ENCODE assay signal across 8 cellular contexts in genomic region chr1:168234846-168235547, GRCh38. TPM values are rescaled to one million over a fixed set of nuclear protein-coding genes. Genes with fewer than 3 reads are reported as not detected.
A peak's percentile ranks its signal among the peaks of the same experiment; 100 is the strongest.
DNase-seq lines count a peak whose midpoint lies in the region; ATAC-seq, FAIRE-seq and TF ChIP-seq lines count a peak whose summit lies in the region.

No MANE protein-coding gene starts in this region.

- TF ChIP-seq CTCF in RWPE1 (conservative IDR thresholded peaks at IDR 0.05; ENCODE audit: low read depth) (no peak; the same call in 1 of the 2 replicates), K562 (IDR thresholded peaks at IDR 0.05 in 2 of 3, conservative IDR thresholded peaks at IDR 0.05 in 1 of 3; ENCODE audit: insufficient read depth in 2 of 3, low read depth in 1 of 3, low read length in 3 of 3) (peak; percentile 86 to 89 (median 88)), upper lobe of left lung (IDR thresholded peaks at IDR 0.05) (peak; percentile 23 to 52 (median 42))

- TF ChIP-seq POLR2A in K562 (conservative IDR thresholded peaks at IDR 0.05): no peak
- no peak for TF ChIP-seq POLR2A in upper lobe of left lung (IDR thresholded peaks at IDR 0.05)

- CTCF ChIA-PET in RWPE1 (lab: Yijun Ruan, JAX) (interaction anchor here (0.5 to 2.3 kb wide), 8 partner anchors 87 to 927 kb away, joined by 3 to 6 read pairs (median 3); no protein-coding TSS in a partner anchor), K562 (lab: Yijun Ruan, JAX; ENCODE audit: low intra/inter-chr PET ratio) (interaction anchor here (0.5 to 0.9 kb wide), 2 partner anchors 78 to 86 kb away, joined by 3 to 4 read pairs; no protein-coding TSS in a partner anchor)

- H3K27me3 ChIP-seq in K562 (ENCODE audit: control insufficient read depth in 2 of 2, insufficient read depth in 2 of 2, low read length in 2 of 2): no peaks in the 10 kb centered on the region
- H3K27me3 ChIP-seq in upper lobe of left lung: no peaks in the 10 kb centered on the region

- H3K4me3 ChIP-seq in K562 (no peak overlapping the region), upper lobe of left lung (no peak overlapping the region)

- in situ Hi-C loops in K562 (cut with MboI): no loop called here

- no peaks in the 10 kb centered on the region for H3K9me1 ChIP-seq in K562 (ENCODE audit: control insufficient read depth, insufficient read depth, low read length)

- peak; percentile 78 to 92 for TF ChIP-seq RAD21 in K562 (CRISPR knock-in tag; conservative IDR thresholded peaks at IDR 0.05 in 1 of 2, IDR thresholded peaks at IDR 0.05 in 1 of 2)

- peaks cover 4% of the 10 kb centered on the region; the same call in 1 of the 2 replicates for H4K20me1 ChIP-seq in K562 (replicated peaks; ENCODE audit: control insufficient read depth, insufficient read depth, low read length)

- peak; percentile 88 for FAIRE-seq in K562 (lab: Jason Lieb, UNC)

- peaks cover 91% of the 10 kb centered on the region for H3K36me3 ChIP-seq in K562 (ENCODE audit: control insufficient read depth, insufficient read depth, low read length)
- H3K36me3 ChIP-seq in upper lobe of left lung: peaks cover 15 to 84% (median 38%) of the 10 kb centered on the region in 4 donors

- no peaks in the 10 kb centered on the region for H3K9me3 ChIP-seq in K562 (replicated peaks; ENCODE audit: control insufficient read depth, insufficient read depth, low read depth, low read length)
- H3K9me3 ChIP-seq in upper lobe of left lung: no peaks in the 10 kb centered on the region

- BruUV-seq in K562 (replicated peaks; lab: Mats Ljungman, UMichigan): no TSS peak

- peak; percentile 80 for ATAC-seq in GM21360 (IDR thresholded peaks at IDR 0.05; ENCODE audit: unreplicated experiment)
- peak; percentile 99 for ATAC-seq in K562
- ATAC-seq in left colon: peak; percentile 89
- ATAC-seq in upper lobe of left lung (ENCODE audit: low FRiP score in 2 of 2): peak in 1 of 2 donors; percentile 54

- 75% methylated on average over 8 of the region's 8 CpGs for WGBS in K562 (ENCODE audit: insufficient coverage, low coverage, missing lambda C conversion rate)
- 89 to 93% methylated on average over 8 of the region's 8 CpGs for WGBS in upper lobe of left lung, 2 donors

- H3K4me1 ChIP-seq in K562 (replicated peaks in 1 of 2; ENCODE audit: control insufficient read depth in 2 of 2, insufficient read depth in 2 of 2, low read length in 2 of 2) (no peaks in the 10 kb centered on the region), upper lobe of left lung (peaks cover 15 to 26% (median 18%) of the 10 kb centered on the region in 4 donors)

- peaks cover 26% of the 10 kb centered on the region for H3K79me2 ChIP-seq in K562 (ENCODE audit: control insufficient read depth, insufficient read depth, low read length)

- H3K9ac ChIP-seq in K562 (ENCODE audit: insufficient read depth in 1 of 2, low read depth in 2 of 2, low read length in 2 of 2): no peak overlapping the region

- DNase-seq in EH (ENCODE audit: low read depth) (peak; percentile 69), HT-29 (ENCODE audit: low spot score) (peak; percentile 64), RWPE1 (ENCODE audit: low spot score) (peak; percentile 74), K562 (ENCODE audit: extremely low read depth in 1 of 4, low spot score in 3 of 4) (peak; percentile 67 to 78 (median 74)), left colon (no peak), upper lobe of left lung (no peak), NCI-H510A (lab: John Stamatoyannopoulos, UW) (no peak)

- H3K27ac ChIP-seq in RWPE1 (no peak overlapping the region), K562 (ENCODE audit: extremely low read depth, low read depth, low read length) (no peak overlapping the region), upper lobe of left lung (peak overlapping the region in 3 of 4 donors; percentile 12 to 36 (median 16))

- intact Hi-C loops in K562 (cut with micrococcal nuclease) (loop anchor here (1.0 kb wide), 2 partner anchors 87 to 107 kb away; no protein-coding TSS in a partner anchor), left colon (cut with DNase I, micrococcal nuclease) (no loop called here)

- no peak overlapping the region for H2AFZ ChIP-seq in K562 (ENCODE audit: low read depth, low read length)

- no peak for TF ChIP-seq EP300 in K562 (IDR thresholded peaks at IDR 0.05; ENCODE audit: low read length)
- TF ChIP-seq EP300 in upper lobe of left lung (IDR thresholded peaks at IDR 0.05): no peak

- POLR2A ChIA-PET in RWPE1 (lab: Yijun Ruan, JAX; ENCODE audit: low non-redundant PET): interaction anchor here (0.6 kb wide), 1 partner anchor 56 kb away, joined by 3 read pairs; the partner anchor contains the start of gene TIPRL
- POLR2A ChIA-PET in K562 (lab: Yijun Ruan, JAX): interaction anchor here (0.6 to 4.0 kb wide), 13 partner anchors 9 to 1236 kb away, joined by 3 to 32 read pairs (median 4); partner anchors contain the start of gene SFT2D2

- no peak overlapping the region for H3K4me2 ChIP-seq in K562 (ENCODE audit: insufficient read depth, low read length)

TF ChIP-seq in K562, 482 proteins besides CTCF, POLR2A, EP300 and RAD21 (continues in another document):
- TF ChIP-seq SMAD3 (CRISPR knock-in tag; conservative IDR thresholded peaks at IDR 0.05): 0 out of 2 replicates have a peak, but pooled peaks have one; percentile 7

RNA-seq across cellular contexts. Expression of gene SFT2D2, which starts 9.2 kb away (rescaled TPM):
- total RNA-seq in HT-29 (2014; rRNA removed; shearing (Covaris generic)): 15.8 and 15.9 TPM in 2 replicates
- 63.5 and 68.0 TPM in 2 replicates for total RNA-seq in K562 (2011; cell fraction: chromatin; rRNA removed; ENCODE audit: low replicate concordance)
- 26.0 and 28.6 TPM in 2 replicates for total RNA-seq in K562 (2011; cell fraction: nucleolus; rRNA removed)
- total RNA-seq in K562 (2011; cell fraction: nucleoplasm; rRNA removed): 55.2 and 88.0 TPM in 2 replicates
- total RNA-seq in K562 (2014; rRNA removed): 20.5 and 21.6 TPM in 2 replicates
- 28.7 and 34.2 TPM in 2 replicates for total RNA-seq in K562 (2014; rRNA removed; fragmentation: Illumina TruSeq; extraction: Trizol)
- 28.1 and 28.4 TPM in 2 replicates for total RNA-seq in K562 (2015; rRNA removed; fragmentation: Illumina TruSeq; extraction: Trizol)
- 46.6 and 50.1 TPM in 2 replicates for total RNA-seq in K562 (2021)
- polyA plus RNA-seq in K562 (2011; rRNA removed): 29.0 and 35.8 TPM in 2 replicates
- polyA plus RNA-seq in K562 (2011; cell fraction: cytosol; rRNA removed): 10.7 and 20.6 TPM in 2 replicates
- 16.6 and 19.0 TPM in 2 replicates for polyA plus RNA-seq in K562 (2011; cell fraction: nucleus; rRNA removed)
- polyA plus RNA-seq in K562 (2012): 6.7 and 9.0 TPM in 2 replicates
- polyA plus RNA-seq in K562 (2014; fragmentation: Illumina TruSeq; extraction: Trizol): 9.2 and 10.7 TPM in 2 replicates
- 1 to 10 TPM; 3.4 to 6.1 TPM for polyA plus RNA-seq in K562 (2014; fragmentation: Nextera tagmentation; extraction: Ambion mirVana)
- 14.8 and 15.7 TPM in 2 replicates for polyA plus RNA-seq in K562 (2014; rRNA removed)
- 111 and 122 TPM in 2 replicates for polyA minus RNA-seq in K562 (2011; rRNA and poly(A)+ RNA removed)
- polyA minus RNA-seq in K562 (2011; cell fraction: cytosol; rRNA and poly(A)+ RNA removed): 48.0 and 48.3 TPM in 2 replicates
- 15.2 and 18.5 TPM in 2 replicates for polyA minus RNA-seq in K562 (2011; cell fraction: nucleus; rRNA and poly(A)+ RNA removed)
- total RNA-seq in left colon: 10 to 100 TPM; 77.9 to 83.6 TPM
- 10 to 100 TPM; 27.7 to 70.6 (median 41.9) TPM for total RNA-seq in upper lobe of left lung

RNA-seq across cellular contexts. Expression of gene TBX19, which starts 45.7 kb away (rescaled TPM):
- 0.81 and 1.4 TPM in 2 replicates for total RNA-seq in HT-29 (2014; rRNA removed; shearing (Covaris generic))
- total RNA-seq in K562 (2011; cell fraction: chromatin; rRNA removed; ENCODE audit: low replicate concordance): 4.0 and 5.3 TPM in 2 replicates
- 2.7 and 3.4 TPM in 2 replicates for total RNA-seq in K562 (2011; cell fraction: nucleolus; rRNA removed)
- 4.6 and 8.7 TPM in 2 replicates for total RNA-seq in K562 (2011; cell fraction: nucleoplasm; rRNA removed)
- 0.32 and 0.98 TPM in 2 replicates for total RNA-seq in K562 (2014; rRNA removed)
- 0.95 and 1.1 TPM in 2 replicates for total RNA-seq in K562 (2014; rRNA removed; fragmentation: Illumina TruSeq; extraction: Trizol)
- 0.94 and 1.3 TPM in 2 replicates for total RNA-seq in K562 (2015; rRNA removed; fragmentation: Illumina TruSeq; extraction: Trizol)
- 1.8 and 2.1 TPM in 2 replicates for total RNA-seq in K562 (2021)
- 3.1 and 3.4 TPM in 2 replicates for polyA plus RNA-seq in K562 (2011; rRNA removed)
- 1.9 and 3.3 TPM in 2 replicates for polyA plus RNA-seq in K562 (2011; cell fraction: cytosol; rRNA removed)
- polyA plus RNA-seq in K562 (2011; cell fraction: nucleus; rRNA removed): 4.1 and 5.3 TPM in 2 replicates
- polyA plus RNA-seq in K562 (2012): 1.9 and 3.5 TPM in 2 replicates
- polyA plus RNA-seq in K562 (2014; fragmentation: Illumina TruSeq; extraction: Trizol): 1.9 TPM in 2 replicates
- under 1 TPM; 0.42 to 0.52 TPM for polyA plus RNA-seq in K562 (2014; fragmentation: Nextera tagmentation; extraction: Ambion mirVana)
- 2.4 and 2.8 TPM in 2 replicates for polyA plus RNA-seq in K562 (2014; rRNA removed)
- polyA minus RNA-seq in K562 (2011; rRNA and poly(A)+ RNA removed): 1.5 and 1.8 TPM in 2 replicates
- 0.76 TPM in 1 of 2 replicates, not detected in the other for polyA minus RNA-seq in K562 (2011; cell fraction: cytosol; rRNA and poly(A)+ RNA removed)
- polyA minus RNA-seq in K562 (2011; cell fraction: nucleus; rRNA and poly(A)+ RNA removed): 1.6 and 1.9 TPM in 2 replicates
- 1 to 10 TPM; 1.3 to 1.7 TPM for total RNA-seq in left colon
- total RNA-seq in upper lobe of left lung: 1 to 10 TPM in 5 of 6 donors, under 1 TPM in 1; 0.91 to 6.3 (median 2.4) TPM

RNA-seq across cellular contexts. Expression of gene TIPRL, which starts 56.2 kb away (rescaled TPM):
- total RNA-seq in HT-29 (2014; rRNA removed; shearing (Covaris generic)): 10.7 and 16.6 TPM in 2 replicates
- 7.1 and 15.3 TPM in 2 replicates for total RNA-seq in K562 (2011; cell fraction: chromatin; rRNA removed; ENCODE audit: low replicate concordance)
- 4.0 and 4.3 TPM in 2 replicates for total RNA-seq in K562 (2011; cell fraction: nucleolus; rRNA removed)
- 6.7 and 13.7 TPM in 2 replicates for total RNA-seq in K562 (2011; cell fraction: nucleoplasm; rRNA removed)
- total RNA-seq in K562 (2014; rRNA removed): 41.4 and 52.1 TPM in 2 replicates
- total RNA-seq in K562 (2014; rRNA removed; fragmentation: Illumina TruSeq; extraction: Trizol): 73.5 and 78.1 TPM in 2 replicates
- total RNA-seq in K562 (2015; rRNA removed; fragmentation: Illumina TruSeq; extraction: Trizol): 71.1 and 81.7 TPM in 2 replicates
- total RNA-seq in K562 (2021): 57.0 and 64.4 TPM in 2 replicates
- 44.9 and 69.9 TPM in 2 replicates for polyA plus RNA-seq in K562 (2011; rRNA removed)
- 10.0 and 21.7 TPM in 2 replicates for polyA plus RNA-seq in K562 (2011; cell fraction: cytosol; rRNA removed)
- 7.3 and 11.7 TPM in 2 replicates for polyA plus RNA-seq in K562 (2011; cell fraction: nucleus; rRNA removed)
- 42.3 and 51.3 TPM in 2 replicates for polyA plus RNA-seq in K562 (2012)
- 50.7 and 60.1 TPM in 2 replicates for polyA plus RNA-seq in K562 (2014; fragmentation: Illumina TruSeq; extraction: Trizol)
- 10 to 100 TPM; 87.0 to 90.2 TPM for polyA plus RNA-seq in K562 (2014; fragmentation: Nextera tagmentation; extraction: Ambion mirVana)
- 54.8 and 63.2 TPM in 2 replicates for polyA plus RNA-seq in K562 (2014; rRNA removed)
- polyA minus RNA-seq in K562 (2011; rRNA and poly(A)+ RNA removed): 87.3 and 88.4 TPM in 2 replicates
- polyA minus RNA-seq in K562 (2011; cell fraction: cytosol; rRNA and poly(A)+ RNA removed): 19.4 and 21.4 TPM in 2 replicates
- 4.7 and 8.7 TPM in 2 replicates for polyA minus RNA-seq in K562 (2011; cell fraction: nucleus; rRNA and poly(A)+ RNA removed)
- 10 to 100 TPM; 33.5 to 36.3 TPM for total RNA-seq in left colon
- 10 to 100 TPM in 4 of 6 donors, 1 to 10 TPM in 2; 7.2 to 26.1 (median 18.4) TPM for total RNA-seq in upper lobe of left lung

Comparison
In these comparisons a context has a peak if more than half of its experiments do, and no peak if none do; other contexts are left out.
1. DNase-seq: peak in EH (single experiment), HT-29 (single experiment), RWPE1 (single experiment) and K562 (4 of 4); none in left colon (0 of 2), upper lobe of left lung (0 of 2) and NCI-H510A (single experiment).
2. H3K27ac ChIP-seq: peak in upper lobe of left lung (3 of 4); none in RWPE1 (single experiment) and K562 (single experiment).